6 cellular contexts compared by ENCODE assay signal in the genomic region with DNA sequence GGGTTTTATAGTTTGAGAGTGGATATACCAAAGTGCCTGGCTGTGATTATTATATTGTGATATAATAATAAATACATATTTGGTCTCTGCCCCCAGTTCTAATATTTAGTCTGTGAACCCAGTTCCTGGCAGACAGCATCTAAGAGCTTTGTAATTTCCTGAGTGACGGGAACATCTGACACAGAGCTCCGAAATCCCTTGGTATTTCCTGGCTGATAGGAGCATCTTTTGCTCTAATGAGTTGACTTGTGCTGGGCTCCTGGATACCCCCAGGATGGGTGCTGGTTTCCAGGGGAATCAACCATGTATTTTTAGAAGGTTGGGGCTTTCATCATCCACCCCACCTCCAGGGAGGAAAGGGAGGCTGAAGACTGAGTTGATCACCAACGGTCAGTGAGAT.
"Had no signal": no experiment of that assay in that cellular context is flagged by ENCODE, and none has a peak within 500 bp of the region (broad histone marks: within the 10 kb centered on the region; RNA-seq: fewer than 3 reads in every experiment).

No MANE protein-coding gene starts in this region.

- ATAC-seq: GM23338, HepG2 had no signal

- H3K9me3 Mint-ChIP-seq: GM23338, H9 had no signal

- H2AFZ ChIP-seq: GM23338 had no signal

- H3K4me3 Mint-ChIP-seq: GM23338, H9, IgD-negative memory B cell had no signal

- DNase-seq: H9, HCEC 1CT had no signal

- H3K27ac Mint-ChIP-seq: GM23338, IgD-negative memory B cell had no signal

- H3K4me3 ChIP-seq: GM23338 had no signal

- H3K4me1 Mint-ChIP-seq: IgD-negative memory B cell had no signal

- H3K4me2 ChIP-seq: GM23338 had no signal

- H3K36me3 Mint-ChIP-seq: IgD-negative memory B cell had no signal

- H3K27ac ChIP-seq: HL-60 had no signal
